ENCODE assay signal across 8 cellular contexts in the genomic region with DNA sequence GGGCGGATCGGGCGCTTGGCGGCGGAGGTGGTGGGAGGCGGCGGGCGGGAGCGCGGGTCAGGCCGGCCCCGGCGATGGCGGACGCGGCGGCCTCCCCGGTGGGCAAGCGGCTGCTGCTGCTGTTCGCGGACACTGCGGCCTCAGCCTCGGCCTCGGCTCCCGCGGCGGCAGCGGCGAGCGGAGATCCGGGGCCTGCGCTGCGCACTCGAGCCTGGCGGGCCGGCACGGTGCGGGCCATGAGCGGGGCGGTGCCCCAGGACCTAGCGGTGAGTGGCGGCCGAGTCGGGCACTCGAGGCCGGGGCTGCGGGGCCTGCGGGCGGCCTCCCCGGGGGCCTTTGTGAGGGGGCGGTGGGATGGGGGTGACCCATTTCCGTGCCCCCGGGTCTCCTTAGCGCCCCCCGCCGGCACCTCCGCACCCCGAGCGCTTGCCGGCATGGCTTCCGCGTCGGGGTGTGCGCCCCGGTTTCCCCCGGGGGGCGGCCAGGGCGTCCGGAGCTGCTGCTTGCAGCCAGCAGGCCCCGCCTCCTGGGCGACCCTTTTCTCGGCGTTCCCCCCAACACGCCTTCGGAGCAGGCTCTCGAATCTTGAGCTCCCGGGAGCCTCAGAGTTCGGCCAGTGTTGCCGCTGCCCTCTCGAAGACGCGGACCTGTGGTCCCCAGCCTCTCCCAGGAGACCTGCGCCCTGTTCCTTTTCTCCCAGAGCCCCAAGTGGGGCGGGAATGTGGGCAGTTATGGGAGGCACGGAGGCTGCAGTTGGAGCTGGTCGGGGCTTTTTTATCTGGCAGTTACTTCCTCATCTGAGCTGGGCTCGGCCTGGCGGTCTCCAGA. TPM values are rescaled to one million over a fixed set of nuclear protein-coding genes. Genes with fewer than 3 reads are reported as not detected.
DNase-seq lines count a peak whose midpoint lies in the region; ATAC-seq and TF ChIP-seq lines count a peak whose summit lies in the region.

No MANE protein-coding gene starts in this region.

- H3K27me3 ChIP-seq in HUES6 (ENCODE audit: control insufficient read depth, insufficient read depth, low read length), result no peaks in the 10 kb centered on the region
- H3K27me3 ChIP-seq in gastrocnemius medialis, result no peaks in the 10 kb centered on the region

- TF ChIP-seq POLR2A in gastrocnemius medialis (IDR thresholded peaks at IDR 0.05), result peak; percentile 26 to 30

- H3K27ac ChIP-seq in HUES6 (ENCODE audit: low read depth, low read length), result peak overlapping the region; percentile 84
- H3K27ac ChIP-seq in gastrocnemius medialis, result peak overlapping the region; percentile 89 to 98 (median 95)

- H3K4me3 Mint-ChIP-seq in T-helper 17 cell, result peak overlapping the region; percentile 96

- in situ Hi-C loops in gastrocnemius medialis (cut with MboI; ENCODE audit: low sequenced_read_pairs in 4 of 4), result no loop called here

- ATAC-seq in GM21381 (IDR thresholded peaks at IDR 0.05; ENCODE audit: unreplicated experiment), result peak; percentile 45
- peak; percentile 61 for ATAC-seq in T-helper 17 cell
- peak; percentile 61 to 73 for ATAC-seq in gastrocnemius medialis

- intact Hi-C loops in gastrocnemius medialis (cut with DNase I; ENCODE audit: low total_unique reads), result loop anchor here (2.0 to 5.0 kb wide), 4 partner anchors 14 to 131 kb away; a partner anchor contains a TSS

- H3K4me3 ChIP-seq in HUES6 (ENCODE audit: low read depth, low read length) (peak overlapping the region; percentile 98), gastrocnemius medialis (peak overlapping the region; percentile 73 to 98 (median 91))

- peaks cover 23% of the 10 kb centered on the region for H3K36me3 ChIP-seq in HUES6 (ENCODE audit: control insufficient read depth, insufficient read depth, low read length)
- peaks cover 0 to 9% of the 10 kb centered on the region in 2 donors for H3K36me3 ChIP-seq in gastrocnemius medialis

- H3K27me3 Mint-ChIP-seq in T-helper 17 cell, result no peaks in the 10 kb centered on the region

- peak overlapping the region; percentile 96 for H3K9ac ChIP-seq in HUES6 (ENCODE audit: low read length)

- peaks cover 13% of the 10 kb centered on the region; the same call in 1 of the 2 replicates for H3K4me1 ChIP-seq in HUES6 (ENCODE audit: control insufficient read depth, insufficient read depth, low read length)
- peaks cover 30 to 41% of the 10 kb centered on the region in 2 donors for H3K4me1 ChIP-seq in gastrocnemius medialis

- DNase-seq in DMS53 treated with DMSO at 0.1 percent for 48 hours (lab: John Stamatoyannopoulos, UW; ENCODE audit: unreplicated experiment), result peak; percentile 25
- peak; percentile 72 for DNase-seq in T-helper 17 cell
- DNase-seq in anterior cingulate cortex (lab: John Stamatoyannopoulos, UW), result peak in 51 of 58 donors; percentile 21 to 81 (median 61)
- peak in 46 of 51 donors; percentile 13 to 85 (median 61) for DNase-seq in hypothalamus (lab: John Stamatoyannopoulos, UW)
- peak; percentile 41 to 51 for DNase-seq in gastrocnemius medialis
- DNase-seq in COR-L47 (lab: John Stamatoyannopoulos, UW), result no peak

- H3K36me3 Mint-ChIP-seq in T-helper 17 cell (ENCODE audit: low read depth), result peaks cover 2% of the 10 kb centered on the region

- H3K9me3 ChIP-seq in HUES6 (ENCODE audit: control insufficient read depth, insufficient read depth, low read depth, low read length), result peaks cover 4% of the 10 kb centered on the region; the same call in 1 of the 2 replicates
- no peaks in the 10 kb centered on the region for H3K9me3 ChIP-seq in T-helper 17 cell (ENCODE audit: control insufficient read depth, low read length, poor library complexity, severe bottlenecking)
- H3K9me3 ChIP-seq in gastrocnemius medialis, result no peaks in the 10 kb centered on the region

- H3K27ac Mint-ChIP-seq in T-helper 17 cell, result peak overlapping the region; percentile 97

- H3K4me1 Mint-ChIP-seq in T-helper 17 cell, result peaks cover 34% of the 10 kb centered on the region

- TF ChIP-seq CTCF in gastrocnemius medialis (IDR thresholded peaks at IDR 0.05 in 4 of 5, conservative IDR thresholded peaks at IDR 0.05 in 1 of 5), result peak; percentile 33 to 62 (median 37)

RNA-seq across cellular contexts. Expression of a gene that starts 0.5 kb away (rescaled TPM):
- total RNA-seq in T-helper 17 cell (10 to 100 TPM; 74.0 to 74.5 TPM), gastrocnemius medialis (100 to 1,000 TPM in 1 of 4 donors, 10 to 100 TPM in 3; 49.4 to 100 (median 74.2) TPM)

RNA-seq across cellular contexts. Expression of a gene that starts 14.9 kb away (rescaled TPM):
- total RNA-seq in T-helper 17 cell (10 to 100 TPM; 50.1 to 59.8 TPM), gastrocnemius medialis (10 to 100 TPM; 35.7 to 74.7 (median 41.0) TPM)

RNA-seq across cellular contexts. Expression of a gene that starts 21.3 kb away (rescaled TPM):
- total RNA-seq in T-helper 17 cell, result not detected
- not detected for total RNA-seq in gastrocnemius medialis
